ENCODE assay signal across 9 cellular contexts in the genomic region with DNA sequence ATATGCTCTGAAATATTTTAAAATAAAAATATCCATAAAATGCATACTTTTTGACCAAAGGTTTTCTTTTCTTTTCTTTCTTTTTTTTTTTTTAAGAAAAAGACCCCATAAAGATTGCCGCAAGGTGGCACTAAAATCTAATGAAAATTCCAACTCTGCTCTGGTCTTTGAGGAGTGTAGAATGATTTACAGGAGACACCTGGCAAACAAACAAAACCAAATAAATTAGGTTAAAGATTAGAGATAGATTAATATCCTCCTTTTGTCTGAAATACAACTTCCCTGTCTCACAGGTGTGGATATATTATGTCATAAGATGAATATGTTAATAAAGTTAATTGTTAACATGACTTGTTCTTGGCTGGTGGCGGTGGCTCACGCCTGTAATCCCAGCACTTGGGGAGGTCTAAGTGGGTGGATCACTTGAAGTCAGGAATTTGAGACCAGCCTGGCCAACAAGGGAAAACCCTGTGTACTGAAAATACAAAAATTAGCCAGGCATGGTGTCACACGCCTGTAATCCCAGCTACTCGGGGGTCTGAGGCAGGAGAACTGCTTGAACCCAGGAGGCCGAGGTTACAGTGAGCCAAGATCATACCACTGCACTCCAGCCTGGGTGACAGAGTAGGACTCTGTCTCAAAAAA. TPM values are rescaled to one million over a fixed set of nuclear protein-coding genes. Genes with fewer than 3 reads are reported as not detected.
DNase-seq lines count a peak whose midpoint lies in the region; ATAC-seq, FAIRE-seq and TF ChIP-seq lines count a peak whose summit lies in the region.
"Had no signal": no experiment of that assay in that cellular context is flagged by ENCODE, and none has a peak within 500 bp of the region (broad histone marks: within the 10 kb centered on the region; RNA-seq: fewer than 3 reads in every experiment).

No MANE protein-coding gene starts in this region.

- DNase-seq in NCI-H1092 treated with DMSO at 0.1 percent for 48 hours (lab: John Stamatoyannopoulos, UW) (peak; percentile 43), NCI-H1092 (lab: John Stamatoyannopoulos, UW) (no peak), LoVo (ENCODE audit: low spot score) (peak; percentile 60), immature natural killer cell (peak; percentile 52 to 58 (median 54)), spleen (peak; percentile 62), AG20443 (ENCODE audit: low spot score) (no peak)

- TF ChIP-seq POLR2A in spleen (IDR thresholded peaks at IDR 0.05), result no peak

- peak; percentile 97 for FAIRE-seq in TTC549 (lab: Jason Lieb, UNC)

- no peak overlapping the region for H3K4me3 ChIP-seq in spleen
- H3K4me3 ChIP-seq: BLaER1 treated with 17β-estradiol and CSF1 and Interleukin-3, amounts not matched to agents 10 nM and 100 nM had no signal

- peaks cover 0 to 8% (median 0%) of the 10 kb centered on the region in 6 donors for H3K36me3 ChIP-seq in spleen

- intact Hi-C loops in spleen (cut with DNase I; ENCODE audit: low total_unique reads), result loop anchor here (2.0 kb wide), 1 partner anchor 195 kb away; no protein-coding TSS in a partner anchor

- H3K9me3 Mint-ChIP-seq in immature natural killer cell, result no peaks in the 10 kb centered on the region
- no peaks in the 10 kb centered on the region for H3K9me3 Mint-ChIP-seq in activated T-helper 17 cell treated with anti-CD3 and anti-CD28 coated beads, Interleukin-2, amount 50 U/mL, for 72 hours

- peak in 9 of 11 experiments; percentile 29 to 61 (median 53) for TF ChIP-seq CTCF in spleen (IDR thresholded peaks at IDR 0.05 in 8 of 11, conservative IDR thresholded peaks at IDR 0.05 in 3 of 11)

- peaks cover 0 to 62% (median 31%) of the 10 kb centered on the region in 6 donors for H3K4me1 ChIP-seq in spleen

- peaks cover 8 to 10% of the 10 kb centered on the region in 2 donors for H3K4me1 Mint-ChIP-seq in immature natural killer cell
- no peaks in the 10 kb centered on the region for H3K4me1 Mint-ChIP-seq in activated T-helper 17 cell treated with anti-CD3 and anti-CD28 coated beads, Interleukin-2, amount 50 U/mL, for 72 hours

- H3K27me3 ChIP-seq in spleen (replicated peaks in 1 of 7), result peaks cover 0 to 27% (median 0%) of the 10 kb centered on the region in 7 donors

- H3K9me3 ChIP-seq in spleen, result no peaks in the 10 kb centered on the region
- H3K9me3 ChIP-seq: BLaER1 treated with 17β-estradiol and CSF1 and Interleukin-3, amounts not matched to agents 10 nM and 100 nM had no signal

- H3K27me3 Mint-ChIP-seq in immature natural killer cell (ENCODE audit: low read depth in 3 of 3), result peaks cover 3 to 10% (median 9%) of the 10 kb centered on the region in 3 donors
- H3K27me3 Mint-ChIP-seq in activated T-helper 17 cell treated with anti-CD3 and anti-CD28 coated beads, Interleukin-2, amount 50 U/mL, for 72 hours, result peaks cover 18% of the 10 kb centered on the region

- no peaks in the 10 kb centered on the region for H3K36me3 Mint-ChIP-seq in immature natural killer cell
- H3K36me3 Mint-ChIP-seq in activated T-helper 17 cell treated with anti-CD3 and anti-CD28 coated beads, Interleukin-2, amount 50 U/mL, for 72 hours (ENCODE audit: low read depth), result no peaks in the 10 kb centered on the region

- peak overlapping the region in 5 of 8 donors; percentile 3 to 44 (median 34) for H3K27ac ChIP-seq in spleen
- H3K27ac ChIP-seq: BLaER1 treated with 17β-estradiol and CSF1 and Interleukin-3, amounts not matched to agents 10 nM and 100 nM had no signal

- no peak overlapping the region for H3K27ac Mint-ChIP-seq in immature natural killer cell
- no peak overlapping the region for H3K27ac Mint-ChIP-seq in activated T-helper 17 cell treated with anti-CD3 and anti-CD28 coated beads, Interleukin-2, amount 50 U/mL, for 72 hours

- ATAC-seq in activated T-helper 17 cell treated with anti-CD3 and anti-CD28 coated beads, Interleukin-2, amount 50 U/mL, for 72 hours (replicated peaks), result no peak

- H3K4me3 Mint-ChIP-seq in immature natural killer cell, result no peak overlapping the region
- no peak overlapping the region for H3K4me3 Mint-ChIP-seq in activated T-helper 17 cell treated with anti-CD3 and anti-CD28 coated beads, Interleukin-2, amount 50 U/mL, for 72 hours

- WGBS in spleen, 5 donors, result 58 to 79% (median 73%) methylated on average over 6 of the region's 6 CpGs

RNA-seq across cellular contexts. Expression of a gene that starts 3.5 kb away (rescaled TPM):
- polyA plus RNA-seq in immature natural killer cell (1 to 10 TPM in 2 of 3 donors, under 1 TPM in 1; 0.91 to 4.8 (median 4.4) TPM), spleen (10 to 100 TPM; 32.6 to 69.0 (median 61.0) TPM)
- 100 to 1,000 TPM in 6 of 7 donors, 10 to 100 TPM in 1; 94.3 to 309 (median 233) TPM for total RNA-seq in spleen
- 10 to 100 TPM in 1 of 2 donors, 1 to 10 TPM in 1; 6.8 to 25.8 TPM for total RNA-seq in activated T-helper 17 cell treated with anti-CD3 and anti-CD28 coated beads, Interleukin-2, amount 50 U/mL, for 72 hours

Comparison
In these comparisons a context has a peak if more than half of its experiments do, and no peak if none do; other contexts are left out.
1. DNase-seq: peak in NCI-H1092 treated with DMSO at 0.1 percent for 48 hours (single experiment), LoVo (single experiment), immature natural killer cell (3 of 3) and spleen (single experiment); none in NCI-H1092 (single experiment) and AG20443 (single experiment).